Comparison of ENCODE assay signal across 14 cellular contexts in genomic region chr19:40266111-40266510, GRCh38. TPM values are rescaled to one million over a fixed set of nuclear protein-coding genes. Genes with fewer than 3 reads are reported as not detected.
DNase-seq lines count a peak whose midpoint lies in the region; ATAC-seq and TF ChIP-seq lines count a peak whose summit lies in the region.
"Had no signal": no experiment of that assay in that cellular context is flagged by ENCODE, and none has a peak within 500 bp of the region (broad histone marks: within the 10 kb centered on the region; RNA-seq: fewer than 3 reads in every experiment).

No MANE protein-coding gene starts in this region.

- H3K4me1 ChIP-seq in BLaER1, result peaks cover 43% of the 10 kb centered on the region
- peaks cover 14% of the 10 kb centered on the region for H3K4me1 ChIP-seq in lower lobe of right lung
- H3K4me1 ChIP-seq: A549 had no signal

- peaks cover 95% of the 10 kb centered on the region for H3K36me3 ChIP-seq in BLaER1
- H3K36me3 ChIP-seq in lower lobe of right lung, result peaks cover 30% of the 10 kb centered on the region
- peaks cover 38% of the 10 kb centered on the region for H3K36me3 ChIP-seq in WERI-Rb-1

- peaks cover 36% of the 10 kb centered on the region for H3K36me3 Mint-ChIP-seq in brain

- H3K4me3 ChIP-seq in BLaER1, result no peak overlapping the region
- H3K4me3 ChIP-seq in lower lobe of right lung, result no peak overlapping the region
- H3K4me3 ChIP-seq in WERI-Rb-1 (ENCODE audit: low read depth, low read length), result no peak overlapping the region
- H3K4me3 ChIP-seq: A549, smooth muscle cell had no signal

- H4K20me1 ChIP-seq in BLaER1, result peaks cover 100% of the 10 kb centered on the region

- H3K4me3 Mint-ChIP-seq in brain, result peak overlapping the region in 1 of 5 experiments; percentile 69
- H3K4me3 Mint-ChIP-seq: activated T-cell treated with anti-CD3 and anti-CD28 coated beads, Interleukin-2, amount 50 U/mL, for 72 hours had no signal

- peak overlapping the region in 4 of 5 experiments; percentile 61 to 91 (median 79) for H3K27ac Mint-ChIP-seq in brain
- H3K27ac Mint-ChIP-seq: activated T-cell treated with anti-CD3 and anti-CD28 coated beads, Interleukin-2, amount 50 U/mL, for 72 hours had no signal

- ATAC-seq in lower lobe of right lung (no peak), GM18517 (IDR thresholded peaks at IDR 0.05; ENCODE audit: unreplicated experiment) (no peak)
- ATAC-seq: A549; activated T-cell treated with anti-CD3 and anti-CD28 coated beads, Interleukin-2, amount 50 U/mL, for 72 hours had no signal

- H3K27ac ChIP-seq in BLaER1, result peak overlapping the region; percentile 53
- no peak overlapping the region for H3K27ac ChIP-seq in lower lobe of right lung
- H3K27ac ChIP-seq in WERI-Rb-1, result no peak overlapping the region
- H3K27ac ChIP-seq: A549, neutrophil had no signal

- H3K4me2 ChIP-seq in BLaER1, result peak overlapping the region; percentile 40
- H3K4me2 ChIP-seq: A549, smooth muscle cell had no signal

- peaks cover 35% of the 10 kb centered on the region for H3K4me1 Mint-ChIP-seq in brain

- no peaks in the 10 kb centered on the region for H3K9me3 Mint-ChIP-seq in brain
- H3K9me3 Mint-ChIP-seq: activated T-cell treated with anti-CD3 and anti-CD28 coated beads, Interleukin-2, amount 50 U/mL, for 72 hours had no signal

- DNase-seq in NCI-H2081 (lab: John Stamatoyannopoulos, UW) (peak; percentile 66 to 85), lower lobe of right lung (peak; percentile 40), activated gamma-delta T cell treated with Interleukin-2 at 50 U/mL for 16 hours (no peak), WERI-Rb-1 (no peak)
- DNase-seq in stimulated activated CD4-positive, alpha-beta T cell treated with anti-CD3 and anti-CD28 coated beads, Interleukin-4, amount 100 ng/mL, for 4 hours, result no peak
- DNase-seq: activated T-cell treated with anti-CD3 and anti-CD28 coated beads, Interleukin-2, amount 50 U/mL, for 72 hours; MM.1S; SIG-M5 had no signal

- H3K27me3 Mint-ChIP-seq in brain, result peaks cover 6% of the 10 kb centered on the region

- no peaks in the 10 kb centered on the region for H3K27me3 ChIP-seq in BLaER1
- no peaks in the 10 kb centered on the region for H3K27me3 ChIP-seq in lower lobe of right lung (ENCODE audit: low read depth)
- no peaks in the 10 kb centered on the region for H3K27me3 ChIP-seq in WERI-Rb-1 (ENCODE audit: insufficient read depth, low read depth, severe bottlenecking)
- H3K27me3 ChIP-seq: neutrophil had no signal

- intact Hi-C loops in lower lobe of right lung (cut with DNase I), result no loop called here

- no peak overlapping the region for H3K9ac ChIP-seq in BLaER1

- H3K9me3 ChIP-seq in BLaER1 (no peaks in the 10 kb centered on the region), lower lobe of right lung (no peaks in the 10 kb centered on the region), WERI-Rb-1 (ENCODE audit: severe bottlenecking) (no peaks in the 10 kb centered on the region)
- H3K9me3 ChIP-seq: A549, neutrophil had no signal

- no peak for TF ChIP-seq CTCF in brain (conservative IDR thresholded peaks at IDR 0.05)
- TF ChIP-seq CTCF in lower lobe of right lung (IDR thresholded peaks at IDR 0.05), result no peak
- no peak for TF ChIP-seq CTCF in WERI-Rb-1 (IDR thresholded peaks at IDR 0.05; ENCODE audit: low read depth, low read length)

RNA-seq across cellular contexts. Expression of gene AKT2, which starts 19.0 kb away (rescaled TPM):
- polyA plus RNA-seq in brain (ENCODE audit: insufficient read depth, low read depth, low replicate concordance), result 77.4 TPM
- total RNA-seq in lower lobe of right lung, result 102 TPM

RNA-seq across cellular contexts. Expression of gene CCNP, which starts 39.6 kb away (rescaled TPM):
- 9.7 TPM for polyA plus RNA-seq in brain (ENCODE audit: insufficient read depth, low read depth, low replicate concordance)
- not detected for total RNA-seq in lower lobe of right lung
- total RNA-seq: smooth muscle cell had no signal

RNA-seq across cellular contexts. Expression of gene TTC9B, which starts 47.9 kb away (rescaled TPM):
- polyA plus RNA-seq in brain (ENCODE audit: insufficient read depth, low read depth, low replicate concordance), result 25.0 TPM
- total RNA-seq in lower lobe of right lung, result not detected
- total RNA-seq: activated T-cell treated with anti-CD3 and anti-CD28 coated beads, Interleukin-2, amount 50 U/mL, for 72 hours; smooth muscle cell had no signal
- polyA plus RNA-seq: A549, smooth muscle cell had no signal

Comparison
In these comparisons a context has a peak if more than half of its experiments do, and no peak if none do; other contexts are left out.
1. DNase-seq: peak in NCI-H2081 (2 of 2) and lower lobe of right lung (single experiment); none in activated gamma-delta T cell treated with Interleukin-2 at 50 U/mL for 16 hours (single experiment), stimulated activated CD4-positive, alpha-beta T cell treated with anti-CD3 and anti-CD28 coated beads, Interleukin-4, amount 100 ng/mL, for 4 hours (0 of 2) and WERI-Rb-1 (single experiment).